15 cellular contexts compared by ENCODE assay signal in genomic region chr16:67459858-67460144, GRCh38. TPM values are rescaled to one million over a fixed set of nuclear protein-coding genes. Genes with fewer than 3 reads are reported as not detected.
A peak's percentile ranks its signal among the peaks of the same experiment; 100 is the strongest.
DNase-seq lines count a peak whose midpoint lies in the region; ATAC-seq, FAIRE-seq and TF ChIP-seq lines count a peak whose summit lies in the region.
"Had no signal": no experiment of that assay in that cellular context is flagged by ENCODE, and none has a peak within 500 bp of the region (broad histone marks: within the 10 kb centered on the region; RNA-seq: fewer than 3 reads in every experiment).

No MANE protein-coding gene starts in this region.

- no peaks in the 10 kb centered on the region for H3K9me3 Mint-ChIP-seq in WTC11
- H3K9me3 Mint-ChIP-seq: activated naive CD4-positive, alpha-beta T cell treated with anti-CD3 and anti-CD28 coated beads for 36 hours had no signal

- H3K4me2 ChIP-seq in IMR-90 (ENCODE audit: low read depth, low read length) (no peak overlapping the region), mesenchymal stem cell (ENCODE audit: low read length, poor library complexity, severe bottlenecking) (no peak overlapping the region)

- H3K14ac ChIP-seq in IMR-90 (replicated peaks; ENCODE audit: low read depth, low read length) (0 out of 2 replicates have a peak overlapping the region, but pooled peaks have one; percentile 3), mesenchymal stem cell (ENCODE audit: low read length in 2 of 2) (no peak overlapping the region)

- CTCF ChIA-PET in IMR-90 (lab: Yijun Ruan, JAX) (no interaction called here), WTC11 (lab: Charles Lee) (interaction anchor here (0.6 to 2.1 kb wide), 3 partner anchors 14 to 346 kb away, joined by 3 to 11 read pairs (median 4); no protein-coding TSS in a partner anchor)

- ATAC-seq in IMR-90 (ENCODE audit: low read depth) (no peak; the same call in 1 of the 2 replicates), WTC11 (no peak)

- TF ChIP-seq EP300 in stomach (IDR thresholded peaks at IDR 0.05) = no peak

- no peak overlapping the region for H3K4me3 Mint-ChIP-seq in WTC11
- H3K4me3 Mint-ChIP-seq: activated naive CD4-positive, alpha-beta T cell treated with anti-CD3 and anti-CD28 coated beads for 36 hours had no signal

- no peak overlapping the region for H4K5ac ChIP-seq in IMR-90 (ENCODE audit: low read depth, low read length)

- peaks cover 17 to 92% of the 10 kb centered on the region in 2 experiments for H3K79me1 ChIP-seq in IMR-90 (ENCODE audit: low read depth in 1 of 2, low read length in 2 of 2)
- H3K79me1 ChIP-seq in mesenchymal stem cell (replicated peaks; ENCODE audit: low read length, poor library complexity, severe bottlenecking) = peaks cover 62% of the 10 kb centered on the region

- in situ Hi-C loops in IMR-90 (cut with MboI; ENCODE audit: low sequenced_read_pairs) = loop anchor here (10.0 kb wide), 2 partner anchors 205 to 495 kb away; partner anchors contain the start of gene CES3
- in situ Hi-C loops in G401 (cut with HindIII; ENCODE audit: low sequenced_read_pairs) = no loop called here

- no peak overlapping the region for H3K27ac ChIP-seq in IMR-90 (ENCODE audit: insufficient read depth, low read length)
- peak overlapping the region; percentile 73 to 88 (median 82) for H3K27ac ChIP-seq in esophagus squamous epithelium
- no peak overlapping the region for H3K27ac ChIP-seq in mesenchymal stem cell (ENCODE audit: low read length, poor library complexity, severe bottlenecking)
- H3K27ac ChIP-seq in stomach = peak overlapping the region; percentile 60 to 89 (median 80)
- H3K27ac ChIP-seq: SJSA1 had no signal

- H4K8ac ChIP-seq in IMR-90 (ENCODE audit: low read depth in 2 of 2, low read length in 2 of 2) = no peak overlapping the region
- no peak overlapping the region for H4K8ac ChIP-seq in mesenchymal stem cell (ENCODE audit: low read length)

- H2BK5ac ChIP-seq in IMR-90 (ENCODE audit: low read depth, low read length, poor library complexity, severe bottlenecking) = no peak overlapping the region
- H2BK5ac ChIP-seq in mesenchymal stem cell (ENCODE audit: low read depth, low read length, poor library complexity, severe bottlenecking) = no peak overlapping the region

- H3K27me3 ChIP-seq in IMR-90 (ENCODE audit: control insufficient read depth, insufficient read depth, low read length) = no peaks in the 10 kb centered on the region
- no peaks in the 10 kb centered on the region for H3K27me3 ChIP-seq in esophagus squamous epithelium
- no peaks in the 10 kb centered on the region for H3K27me3 ChIP-seq in mesenchymal stem cell (ENCODE audit: control insufficient read depth in 1 of 2, insufficient read depth in 1 of 2, low read length in 2 of 2)
- no peaks in the 10 kb centered on the region for H3K27me3 ChIP-seq in stomach
- H3K27me3 ChIP-seq: SJSA1 had no signal

- H2BK120ac ChIP-seq in IMR-90 (ENCODE audit: low read depth, low read length) (no peak overlapping the region), mesenchymal stem cell (ENCODE audit: low read depth, low read length) (no peak overlapping the region)

- H4K91ac ChIP-seq in IMR-90 (ENCODE audit: insufficient read depth, low read depth, low read length) (no peak overlapping the region; the same call in 1 of the 2 replicates), mesenchymal stem cell (ENCODE audit: low read length) (no peak overlapping the region)

- H3K9ac ChIP-seq in IMR-90 (ENCODE audit: low read depth, low read length) (no peak overlapping the region), mesenchymal stem cell (ENCODE audit: low read length) (no peak overlapping the region)

- H2AFZ ChIP-seq in IMR-90 (replicated peaks; ENCODE audit: low read length, poor library complexity) (no peak overlapping the region), mesenchymal stem cell (ENCODE audit: low read depth, low read length) (no peak overlapping the region)

- no peaks in the 10 kb centered on the region for H3K36me3 Mint-ChIP-seq in WTC11

- H3K27me3 Mint-ChIP-seq in WTC11 (ENCODE audit: low read depth) = no peaks in the 10 kb centered on the region

- no peak overlapping the region for H3K56ac ChIP-seq in IMR-90 (ENCODE audit: extremely low read depth, insufficient read depth, low read length)

- intact Hi-C loops in IMR-90 (cut with micrococcal nuclease) (no loop called here), esophagus squamous epithelium (cut with DNase I) (loop anchor here (5.0 kb wide), 1 partner anchor 38 kb away; no protein-coding TSS in a partner anchor), stomach (cut with DNase I; ENCODE audit: low total_unique reads) (no loop called here)

- WGBS in IMR-90 (ENCODE audit: extremely low coverage in 2 of 2, insufficient read length in 1 of 2), 2 experiments = no CpG with 5 or more reads among the region's 3 CpGs
- WGBS in esophagus squamous epithelium, 2 donors = no CpG with 5 or more reads among the region's 3 CpGs
- 94% methylated on average over 3 of the region's 3 CpGs for WGBS in mesenchymal stem cell
- WGBS in stomach, 5 donors = 47 to 55% (median 51%) methylated on average over 3 of the region's 3 CpGs; no CpG with 5 or more reads in 1 of the 5 donors

- H2AK9ac ChIP-seq in IMR-90 (replicated peaks; ENCODE audit: low read depth, low read length, poor library complexity) = no peak overlapping the region

- BruUV-seq in IMR-90 (replicated peaks; lab: Mats Ljungman, UMichigan) = no TSS peak

- H3K9me3 ChIP-seq in IMR-90 (ENCODE audit: control insufficient read depth, insufficient read depth, low read length) (no peaks in the 10 kb centered on the region), esophagus squamous epithelium (no peaks in the 10 kb centered on the region), mesenchymal stem cell (ENCODE audit: control insufficient read depth, low read length) (no peaks in the 10 kb centered on the region), stomach (no peaks in the 10 kb centered on the region)
- H3K9me3 ChIP-seq: mucosa of descending colon, SJSA1 had no signal

- H3K9me1 ChIP-seq in IMR-90 (ENCODE audit: insufficient read depth, low read length) = peaks cover 11% of the 10 kb centered on the region

- H3K18ac ChIP-seq in IMR-90 (ENCODE audit: low read depth, low read length) (no peak overlapping the region), mesenchymal stem cell (ENCODE audit: low read depth in 1 of 2, low read length in 2 of 2) (peak overlapping the region in 1 of 2 experiments; percentile 18)

- no peak overlapping the region for H2BK20ac ChIP-seq in IMR-90 (ENCODE audit: low read depth, low read length)

- H3K4me3 ChIP-seq in IMR-90 (ENCODE audit: insufficient read depth, low read depth, low read length) (no peak overlapping the region), esophagus squamous epithelium (no peak overlapping the region), mesenchymal stem cell (ENCODE audit: insufficient read depth in 1 of 2, low read depth in 1 of 2, low read length in 2 of 2) (no peak overlapping the region), stomach (no peak overlapping the region)
- H3K4me3 ChIP-seq: SJSA1 had no signal

- TF ChIP-seq POLR2A in IMR-90 (IDR thresholded peaks at IDR 0.05; ENCODE audit: low read depth, low read length) = no peak
- TF ChIP-seq POLR2A in esophagus squamous epithelium (IDR thresholded peaks at IDR 0.05) = no peak
- TF ChIP-seq POLR2A in stomach (IDR thresholded peaks at IDR 0.05) = no peak
- no peak for TF ChIP-seq POLR2A in GM12892 (IDR thresholded peaks at IDR 0.05; ENCODE audit: low read depth, low read length)

- no peak overlapping the region; the same call in 1 of the 2 replicates for H3K4ac ChIP-seq in IMR-90 (ENCODE audit: low read depth, low read length)
- H3K4ac ChIP-seq in mesenchymal stem cell (ENCODE audit: low read depth in 1 of 2, low read length in 2 of 2) = no peak overlapping the region

- FAIRE-seq in GM12892 (lab: Jason Lieb, UNC) = no peak
- FAIRE-seq: TTC549 had no signal

- POLR2A ChIA-PET in IMR-90 (lab: Charles Lee; ENCODE audit: unreplicated experiment) = no interaction called here
- POLR2A ChIA-PET in WTC11 (lab: Charles Lee) = no interaction called here

- H3K36me3 ChIP-seq in IMR-90 (ENCODE audit: control insufficient read depth, insufficient read depth, low read length) (peaks cover 6% of the 10 kb centered on the region), esophagus squamous epithelium (no peaks in the 10 kb centered on the region), mesenchymal stem cell (ENCODE audit: control insufficient read depth in 1 of 2, insufficient read depth in 2 of 2, low read depth in 1 of 2, low read length in 2 of 2) (peaks cover 25 to 48% of the 10 kb centered on the region in 2 experiments), stomach (peaks cover 0 to 13% (median 0%) of the 10 kb centered on the region in 4 donors)

- 0 out of 2 replicates have a peak, but pooled peaks cover 5% of the 10 kb centered on the region for H3K4me1 Mint-ChIP-seq in WTC11

- H4K20me1 ChIP-seq in IMR-90 (ENCODE audit: insufficient read depth, low read length) = peaks cover 93% of the 10 kb centered on the region

- H2BK15ac ChIP-seq in IMR-90 (ENCODE audit: low read depth, low read length) (no peak overlapping the region), mesenchymal stem cell (ENCODE audit: low read depth, poor library complexity, severe bottlenecking) (peak overlapping the region; percentile 4)

- no peak overlapping the region for H2AK5ac ChIP-seq in IMR-90 (ENCODE audit: low read depth, low read length)
- H2AK5ac ChIP-seq in mesenchymal stem cell (ENCODE audit: low read length, severe bottlenecking) = no peak overlapping the region

- no peak for TF ChIP-seq CTCF in IMR-90 (conservative IDR thresholded peaks at IDR 0.05; ENCODE audit: low read depth, low read length)
- TF ChIP-seq CTCF in esophagus squamous epithelium (IDR thresholded peaks at IDR 0.05) = no peak
- TF ChIP-seq CTCF in stomach (IDR thresholded peaks at IDR 0.05) = no peak
- TF ChIP-seq CTCF in WTC11 (IDR thresholded peaks at IDR 0.05) = no peak

- dilution Hi-C loops in IMR-90 (cut with HindIII; ENCODE audit: low sequenced_read_pairs, unreplicated experiment) = no loop called here

- peaks cover 27% of the 10 kb centered on the region for H3K4me1 ChIP-seq in IMR-90 (ENCODE audit: control insufficient read depth, insufficient read depth, low read length)
- peaks cover 72 to 95% (median 73%) of the 10 kb centered on the region in 3 donors for H3K4me1 ChIP-seq in esophagus squamous epithelium
- peaks cover 43% of the 10 kb centered on the region for H3K4me1 ChIP-seq in mesenchymal stem cell (ENCODE audit: control insufficient read depth, insufficient read depth, low read depth, low read length)
- H3K4me1 ChIP-seq in stomach = peaks cover 72 to 93% (median 81%) of the 10 kb centered on the region in 4 donors
- H3K4me1 ChIP-seq: SJSA1 had no signal

- no peak overlapping the region for H2BK12ac ChIP-seq in mesenchymal stem cell (ENCODE audit: low read length in 2 of 2)

- no peak for TF ChIP-seq RAD21 in IMR-90 (IDR thresholded peaks at IDR 0.05; ENCODE audit: low read length)

- H3K23ac ChIP-seq in IMR-90 (ENCODE audit: low read depth, low read length) (no peak overlapping the region), mesenchymal stem cell (ENCODE audit: low read length in 2 of 2) (peak overlapping the region in 1 of 2 experiments; percentile 30)

- no peak overlapping the region for H3K27ac Mint-ChIP-seq in WTC11
- H3K27ac Mint-ChIP-seq: activated naive CD4-positive, alpha-beta T cell treated with anti-CD3 and anti-CD28 coated beads for 36 hours had no signal

- DNase-seq in IMR-90 (no peak), esophagus squamous epithelium (lab: John Stamatoyannopoulos, UW) (no peak), mesenchymal stem cell (no peak), stomach (no peak), G401 (ENCODE audit: low spot score) (no peak), GM12892 (ENCODE audit: insufficient read length) (no peak), WTC11 (ENCODE audit: low spot score) (no peak)
- DNase-seq in effector CD4-positive, alpha-beta T cell = no peak
- DNase-seq: activated naive CD4-positive, alpha-beta T cell treated with anti-CD3 and anti-CD28 coated beads for 36 hours had no signal

RNA-seq across cellular contexts. Expression of gene ATP6V0D1, which starts 21.2 kb away (rescaled TPM):
- total RNA-seq in IMR-90 (2012; rRNA removed) (112 and 128 TPM in 2 replicates), esophagus squamous epithelium (100 to 1,000 TPM in 3 of 4 donors, 10 to 100 TPM in 1; 99.4 to 158 (median 131) TPM), stomach (100 to 1,000 TPM in 1 of 5 donors, 10 to 100 TPM in 4; 23.5 to 102 (median 72.2) TPM), WTC11 (2021) (32.5 to 44.1 TPM (median 33.8 TPM) in 3 replicates)
- polyA plus RNA-seq in IMR-90 (2012; rRNA removed) (123 and 124 TPM in 2 replicates), stomach (100 to 1,000 TPM in 1 of 3 donors, 10 to 100 TPM in 2; 36.5 to 102 (median 57.7) TPM)
- 207 and 212 TPM in 2 replicates for polyA plus RNA-seq in IMR-90 (2012; cell fraction: cytosol; rRNA removed)
- 94.6 and 127 TPM in 2 replicates for polyA plus RNA-seq in IMR-90 (2012; cell fraction: nucleus; rRNA removed; ENCODE audit: low replicate concordance)
- polyA plus RNA-seq in mesenchymal stem cell (2013, experiment 1 of 2) = 140 TPM
- 136 TPM for polyA plus RNA-seq in mesenchymal stem cell (2013, experiment 2 of 2)
- total RNA-seq in G401 (2014; rRNA removed; shearing (Covaris generic)) = 91.8 and 119 TPM in 2 replicates
- 35.2 TPM for polyA plus RNA-seq in GM12892 (2012; ENCODE audit: missing spikeins)

RNA-seq across cellular contexts. Expression of gene AGRP, which starts 23.5 kb away (rescaled TPM):
- total RNA-seq in IMR-90 (2012; rRNA removed) = not detected in 2 replicates
- not detected in 2 replicates for polyA plus RNA-seq in IMR-90 (2012; rRNA removed)
- not detected in 2 replicates for polyA plus RNA-seq in IMR-90 (2012; cell fraction: cytosol; rRNA removed)
- not detected in 2 replicates for polyA plus RNA-seq in IMR-90 (2012; cell fraction: nucleus; rRNA removed; ENCODE audit: low replicate concordance)
- not detected for total RNA-seq in esophagus squamous epithelium
- not detected for polyA plus RNA-seq in mesenchymal stem cell (2013, experiment 1 of 2)
- not detected for polyA plus RNA-seq in mesenchymal stem cell (2013, experiment 2 of 2)
- total RNA-seq in stomach = not detected
- polyA plus RNA-seq in stomach = not detected
- not detected in 2 replicates for total RNA-seq in G401 (2014; rRNA removed; shearing (Covaris generic))
- 0.40 TPM for polyA plus RNA-seq in GM12892 (2012; ENCODE audit: missing spikeins)
- total RNA-seq in WTC11 (2021) = not detected in 3 replicates
- total RNA-seq: activated naive CD4-positive, alpha-beta T cell treated with anti-CD3 and anti-CD28 coated beads for 36 hours; cerebellum; HT1080; mucosa of descending colon; SJSA1; temporal lobe had no signal

RNA-seq across cellular contexts. Expression of gene HSD11B2, which starts 28.9 kb away (rescaled TPM):
- total RNA-seq in IMR-90 (2012; rRNA removed) = not detected in 2 replicates
- 0.26 and 0.27 TPM in 2 replicates for polyA plus RNA-seq in IMR-90 (2012; rRNA removed)
- 0.12 TPM in 1 of 2 replicates, not detected in the other for polyA plus RNA-seq in IMR-90 (2012; cell fraction: cytosol; rRNA removed)
- polyA plus RNA-seq in IMR-90 (2012; cell fraction: nucleus; rRNA removed; ENCODE audit: low replicate concordance) = 0.47 and 0.60 TPM in 2 replicates
- total RNA-seq in esophagus squamous epithelium = 10 to 100 TPM in 1 of 4 donors, 1 to 10 TPM in 3; 2.1 to 13.0 (median 6.7) TPM
- polyA plus RNA-seq in mesenchymal stem cell (2013, experiment 1 of 2) = 0.08 TPM
- polyA plus RNA-seq in mesenchymal stem cell (2013, experiment 2 of 2) = not detected
- total RNA-seq in stomach = 100 to 1,000 TPM in 1 of 5 donors, 10 to 100 TPM in 1, 1 to 10 TPM in 1, under 1 TPM in 1, not detected in 1; 0.89 to 837 (median 9.6) TPM
- polyA plus RNA-seq in stomach = 10 to 100 TPM in 1 of 3 donors, 1 to 10 TPM in 2; 1.5 to 16.7 (median 2.9) TPM
- not detected in 2 replicates for total RNA-seq in G401 (2014; rRNA removed; shearing (Covaris generic))
- polyA plus RNA-seq in GM12892 (2012; ENCODE audit: missing spikeins) = 0.45 TPM
- total RNA-seq in WTC11 (2021) = 33.4 to 38.3 TPM (median 36.4 TPM) in 3 replicates
- total RNA-seq: SJSA1, temporal lobe had no signal

RNA-seq across cellular contexts. Expression of gene ZDHHC1, which starts 43.5 kb away (rescaled TPM):
- total RNA-seq in IMR-90 (2012; rRNA removed) = 1.7 and 2.0 TPM in 2 replicates
- polyA plus RNA-seq in IMR-90 (2012; rRNA removed) = 5.9 and 6.1 TPM in 2 replicates
- polyA plus RNA-seq in IMR-90 (2012; cell fraction: cytosol; rRNA removed) = 4.2 and 9.4 TPM in 2 replicates
- 16.9 and 38.6 TPM in 2 replicates for polyA plus RNA-seq in IMR-90 (2012; cell fraction: nucleus; rRNA removed; ENCODE audit: low replicate concordance)
- total RNA-seq in esophagus squamous epithelium = 10 to 100 TPM in 1 of 4 donors, 1 to 10 TPM in 3; 2.5 to 11.1 (median 3.8) TPM
- 6.6 TPM for polyA plus RNA-seq in mesenchymal stem cell (2013, experiment 1 of 2)
- polyA plus RNA-seq in mesenchymal stem cell (2013, experiment 2 of 2) = 6.1 TPM
- total RNA-seq in stomach = 10 to 100 TPM in 2 of 5 donors, 1 to 10 TPM in 2, not detected in 1; 6.1 to 33.6 (median 11.6) TPM
- polyA plus RNA-seq in stomach = 1 to 10 TPM; 2.0 to 4.7 (median 4.4) TPM
- 5.8 and 7.0 TPM in 2 replicates for total RNA-seq in G401 (2014; rRNA removed; shearing (Covaris generic))
- 0.40 TPM for polyA plus RNA-seq in GM12892 (2012; ENCODE audit: missing spikeins)
- 4.2 to 4.9 TPM (median 4.6 TPM) in 3 replicates for total RNA-seq in WTC11 (2021)

Comparison
In these comparisons a context has a peak if more than half of its experiments do, and no peak if none do; other contexts are left out.
1. H3K27ac ChIP-seq: peak in esophagus squamous epithelium (4 of 4) and stomach (5 of 5); none in IMR-90 (single experiment) and mesenchymal stem cell (single experiment).